In genomic region chr5:125281662-125282061, GRCh38 we compare ENCODE assay signal across 1 cellular context.
TF ChIP-seq lines count a peak whose summit lies in the region.

No MANE protein-coding gene starts in this region.

TF ChIP-seq in GM23338, 12 proteins besides CTCF, POLR2A, EP300 and RAD21 (continued from another document):
- TF ChIP-seq ZNF462 (CRISPR knock-in tag; IDR thresholded peaks at IDR 0.05) (no peak), ZNF114 (CRISPR knock-in tag; IDR thresholded peaks at IDR 0.05) (no peak), CREB1 (CRISPR knock-in tag; IDR thresholded peaks at IDR 0.05; ENCODE audit: low read depth) (no peak), NANOG (IDR thresholded peaks at IDR 0.05; ENCODE audit: borderline replicate concordance) (no peak), STAT1 (IDR thresholded peaks at IDR 0.05; ENCODE audit: unreplicated experiment) (no peak), JUNB (IDR thresholded peaks at IDR 0.05; ENCODE audit: unreplicated experiment) (no peak)
